1 cellular context compared by ENCODE assay signal in genomic region chr17:7014995-7015586, GRCh38.
A peak's percentile ranks its signal among the peaks of the same experiment; 100 is the strongest.
TF ChIP-seq lines count a peak whose summit lies in the region.

No MANE protein-coding gene starts in this region.

TF ChIP-seq in K562, 482 proteins besides CTCF, POLR2A, EP300 and RAD21 (continues in another document):
- TF ChIP-seq BRD9 (IDR thresholded peaks at IDR 0.05; ENCODE audit: low read depth, partially characterized antibody) = no peak
- TF ChIP-seq ZBTB43 (CRISPR knock-in tag; IDR thresholded peaks at IDR 0.05) = no peak
- no peak for TF ChIP-seq NFIX (CRISPR knock-in tag; IDR thresholded peaks at IDR 0.05; ENCODE audit: low read depth)
- TF ChIP-seq MYNN (IDR thresholded peaks at IDR 0.05) = peak; percentile 4; the same call in 1 of the 2 replicates
- no peak for TF ChIP-seq MYNN (CRISPR knock-in tag; IDR thresholded peaks at IDR 0.05)
- TF ChIP-seq ZNF740 (CRISPR knock-in tag; IDR thresholded peaks at IDR 0.05) = no peak; the same call in 1 of the 2 replicates
- no peak for TF ChIP-seq ZNF740 (tag; IDR thresholded peaks at IDR 0.05)
- TF ChIP-seq ZNF639 (CRISPR knock-in tag; conservative IDR thresholded peaks at IDR 0.05 in 1 of 2, IDR thresholded peaks at IDR 0.05 in 1 of 2) = peak in 1 of 2 experiments; percentile 87; a peak in 1 of 4 replicates
- no peak for TF ChIP-seq ZNF12 (CRISPR knock-in tag; IDR thresholded peaks at IDR 0.05)
- TF ChIP-seq SMARCC2 (IDR thresholded peaks at IDR 0.05; ENCODE audit: low read depth) = no peak
- TF ChIP-seq SP2 (IDR thresholded peaks at IDR 0.05; ENCODE audit: extremely low read depth, low read depth, low read length, poor library complexity, severe bottlenecking) = no peak
- TF ChIP-seq CUX1 (CRISPR knock-in tag; IDR thresholded peaks at IDR 0.05) = no peak
- no peak for TF ChIP-seq THRB (CRISPR knock-in tag; conservative IDR thresholded peaks at IDR 0.05)
- no peak for TF ChIP-seq NONO (IDR thresholded peaks at IDR 0.05; ENCODE audit: low read depth in 2 of 2, low read length in 1 of 2)
- TF ChIP-seq DMBX1 (CRISPR knock-in tag; IDR thresholded peaks at IDR 0.05; ENCODE audit: borderline replicate concordance) = no peak
- TF ChIP-seq ELF2 (CRISPR knock-in tag; IDR thresholded peaks at IDR 0.05) = no peak
- TF ChIP-seq FOS (IDR thresholded peaks at IDR 0.05; ENCODE audit: extremely low read depth, insufficient read length) = no peak
- TF ChIP-seq MNT (conservative IDR thresholded peaks at IDR 0.05) = no peak
- no peak for TF ChIP-seq E4F1 (CRISPR knock-in tag; IDR thresholded peaks at IDR 0.05; ENCODE audit: borderline replicate concordance)
- no peak for TF ChIP-seq SIN3A (IDR thresholded peaks at IDR 0.05; ENCODE audit: borderline replicate concordance in 2 of 2, control insufficient read depth in 1 of 2, low read depth in 2 of 2, low read length in 2 of 2)
- no peak for TF ChIP-seq ARID4B (CRISPR knock-in tag; IDR thresholded peaks at IDR 0.05)
- no peak for TF ChIP-seq GATA2 (CRISPR knock-in tag; IDR thresholded peaks at IDR 0.05)
- no peak for TF ChIP-seq CHAMP1 (IDR thresholded peaks at IDR 0.05)
- no peak for TF ChIP-seq AFF4 (CRISPR knock-in tag; IDR thresholded peaks at IDR 0.05)
- no peak for TF ChIP-seq BMI1 (IDR thresholded peaks at IDR 0.05; ENCODE audit: low read length)
- peak; percentile 60 for TF ChIP-seq KDM5B (IDR thresholded peaks at IDR 0.05; ENCODE audit: insufficient replicate concordance, low read depth, low read length)
